In the genomic region with DNA sequence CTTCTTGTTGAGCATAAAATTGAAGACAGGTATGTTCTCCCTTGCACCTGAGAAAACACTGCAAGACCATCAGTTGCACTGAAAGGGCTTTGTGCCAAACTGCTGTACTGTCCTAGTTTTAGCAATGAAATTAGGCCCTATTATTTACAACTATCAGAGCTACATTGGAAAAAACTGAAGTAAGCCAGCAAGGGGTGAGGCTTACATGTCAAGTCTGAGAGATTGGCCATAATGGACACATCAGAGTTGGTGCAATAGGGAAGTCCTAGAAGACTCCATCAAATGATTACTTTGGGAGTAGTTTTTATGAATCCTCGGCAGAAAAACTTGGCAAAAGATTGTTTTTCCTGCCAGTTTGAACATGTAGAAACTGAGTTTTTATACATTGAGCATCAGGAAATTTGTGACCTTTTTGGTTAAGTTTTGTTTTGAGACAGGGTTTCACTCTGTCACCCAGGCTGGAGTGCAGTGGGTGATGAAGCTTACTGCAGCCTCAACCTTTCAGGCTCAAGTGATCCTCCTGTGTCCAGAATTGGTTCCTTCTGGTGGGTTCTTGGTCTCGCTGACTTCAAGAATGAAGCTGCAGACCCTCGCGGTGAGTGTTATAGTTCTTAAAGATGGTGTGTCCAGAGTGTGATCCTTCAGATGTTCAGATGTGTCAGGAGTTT, we compare ENCODE assay signal across 19 cellular contexts.
A peak's percentile ranks its signal among the peaks of the same experiment; 100 is the strongest.
DNase-seq lines count a peak whose midpoint lies in the region; ATAC-seq lines count a peak whose summit lies in the region.
"Had no signal": no experiment of that assay in that cellular context is flagged by ENCODE, and none has a peak within 500 bp of the region (broad histone marks: within the 10 kb centered on the region; RNA-seq: fewer than 3 reads in every experiment).

No MANE protein-coding gene starts in this region.

- H4K91ac ChIP-seq in trophoblast cell (ENCODE audit: low read depth, low read length): no peak overlapping the region

- H2BK5ac ChIP-seq in trophoblast cell (ENCODE audit: low read depth, low read length, poor library complexity): no peak overlapping the region

- ATAC-seq in activated naive CD8-positive, alpha-beta T cell treated with anti-CD3 and anti-CD28 coated beads, Interleukin-2, amount 50 U/mL, for 24 hours: peak; percentile 68
- ATAC-seq in stimulated activated memory B cell treated with anti-CD40 and anti-IgM and Interleukin-4, amounts not matched to agents 10 μg/mL and 1 μg/mL and 100 μg/mL, for 72 hours: peak; percentile 74
- ATAC-seq: A549 had no signal

- peak overlapping the region; percentile 77 for H3K27ac Mint-ChIP-seq in activated naive CD8-positive, alpha-beta T cell treated with anti-CD3 and anti-CD28 coated beads, Interleukin-2, amount 50 U/mL, for 24 hours
- H3K27ac Mint-ChIP-seq in activated naive CD8-positive, alpha-beta T cell treated with anti-CD3 and anti-CD28 coated beads for 36 hours: no peak overlapping the region
- no peak overlapping the region for H3K27ac Mint-ChIP-seq in IgD-negative memory B cell
- H3K27ac Mint-ChIP-seq in stimulated activated memory B cell treated with anti-CD40 and anti-IgM and Interleukin-4, amounts not matched to agents 10 μg/mL and 1 μg/mL and 100 μg/mL, for 72 hours: peak overlapping the region; percentile 32
- H3K27ac Mint-ChIP-seq in activated T-cell treated with anti-CD3 and anti-CD28 coated beads, Interleukin-2, amount 50 U/mL, for 24 hours: no peak overlapping the region
- H3K27ac Mint-ChIP-seq: CD4-positive, alpha-beta memory T cell; HFFc6 had no signal

- peaks cover 8% of the 10 kb centered on the region for H3K4me1 Mint-ChIP-seq in activated naive CD8-positive, alpha-beta T cell treated with anti-CD3 and anti-CD28 coated beads, Interleukin-2, amount 50 U/mL, for 24 hours
- no peaks in the 10 kb centered on the region for H3K4me1 Mint-ChIP-seq in activated naive CD8-positive, alpha-beta T cell treated with anti-CD3 and anti-CD28 coated beads for 36 hours
- H3K4me1 Mint-ChIP-seq in IgD-negative memory B cell: peaks cover 6 to 18% (median 11%) of the 10 kb centered on the region in 3 donors
- H3K4me1 Mint-ChIP-seq in stimulated activated memory B cell treated with anti-CD40 and anti-IgM and Interleukin-4, amounts not matched to agents 10 μg/mL and 1 μg/mL and 100 μg/mL, for 72 hours: peaks cover 35% of the 10 kb centered on the region
- H3K4me1 Mint-ChIP-seq in activated T-cell treated with anti-CD3 and anti-CD28 coated beads, Interleukin-2, amount 50 U/mL, for 24 hours (ENCODE audit: low read depth): peaks cover 4% of the 10 kb centered on the region
- H3K4me1 Mint-ChIP-seq: CD4-positive, alpha-beta memory T cell had no signal

- no peaks in the 10 kb centered on the region for H3K79me2 ChIP-seq in trophoblast cell (ENCODE audit: control insufficient read depth, insufficient read depth, low read length, poor library complexity)

- no peaks in the 10 kb centered on the region for H3K9me3 Mint-ChIP-seq in activated naive CD8-positive, alpha-beta T cell treated with anti-CD3 and anti-CD28 coated beads, Interleukin-2, amount 50 U/mL, for 24 hours
- peaks cover 2% of the 10 kb centered on the region for H3K9me3 Mint-ChIP-seq in activated naive CD8-positive, alpha-beta T cell treated with anti-CD3 and anti-CD28 coated beads for 36 hours
- H3K9me3 Mint-ChIP-seq in IgD-negative memory B cell: peaks cover 2 to 10% (median 6%) of the 10 kb centered on the region in 3 donors
- H3K9me3 Mint-ChIP-seq in stimulated activated memory B cell treated with anti-CD40 and anti-IgM and Interleukin-4, amounts not matched to agents 10 μg/mL and 1 μg/mL and 100 μg/mL, for 72 hours: peaks cover 2% of the 10 kb centered on the region
- peaks cover 8% of the 10 kb centered on the region for H3K9me3 Mint-ChIP-seq in activated T-cell treated with anti-CD3 and anti-CD28 coated beads, Interleukin-2, amount 50 U/mL, for 24 hours

- H3K36me3 Mint-ChIP-seq in activated naive CD8-positive, alpha-beta T cell treated with anti-CD3 and anti-CD28 coated beads, Interleukin-2, amount 50 U/mL, for 24 hours (ENCODE audit: low read depth): no peaks in the 10 kb centered on the region
- no peaks in the 10 kb centered on the region for H3K36me3 Mint-ChIP-seq in activated naive CD8-positive, alpha-beta T cell treated with anti-CD3 and anti-CD28 coated beads for 36 hours
- H3K36me3 Mint-ChIP-seq in IgD-negative memory B cell: peaks cover 8% of the 10 kb centered on the region
- peaks cover 9% of the 10 kb centered on the region for H3K36me3 Mint-ChIP-seq in stimulated activated memory B cell treated with anti-CD40 and anti-IgM and Interleukin-4, amounts not matched to agents 10 μg/mL and 1 μg/mL and 100 μg/mL, for 72 hours
- no peaks in the 10 kb centered on the region for H3K36me3 Mint-ChIP-seq in activated T-cell treated with anti-CD3 and anti-CD28 coated beads, Interleukin-2, amount 50 U/mL, for 24 hours (ENCODE audit: low read depth)
- H3K36me3 Mint-ChIP-seq: CD4-positive, alpha-beta memory T cell had no signal

- no peaks in the 10 kb centered on the region for H3K9me3 ChIP-seq in trophoblast cell (ENCODE audit: insufficient read depth, low read depth, low read length)
- H3K9me3 ChIP-seq: A549, HAP-1 had no signal

- H3K36me3 ChIP-seq in trophoblast cell (ENCODE audit: control insufficient read depth in 1 of 2, insufficient read depth in 2 of 2, low read length in 2 of 2): no peaks in the 10 kb centered on the region
- H3K36me3 ChIP-seq: HAP-1 had no signal

- no peaks in the 10 kb centered on the region for H3K27me3 ChIP-seq in trophoblast cell (ENCODE audit: insufficient read depth, low read length)

- no peak overlapping the region for H3K18ac ChIP-seq in trophoblast cell (ENCODE audit: low read length)

- peaks cover 14% of the 10 kb centered on the region for H3K27me3 Mint-ChIP-seq in activated naive CD8-positive, alpha-beta T cell treated with anti-CD3 and anti-CD28 coated beads, Interleukin-2, amount 50 U/mL, for 24 hours
- H3K27me3 Mint-ChIP-seq in activated naive CD8-positive, alpha-beta T cell treated with anti-CD3 and anti-CD28 coated beads for 36 hours: peaks cover 15% of the 10 kb centered on the region
- H3K27me3 Mint-ChIP-seq in IgD-negative memory B cell: no peaks in the 10 kb centered on the region
- no peaks in the 10 kb centered on the region for H3K27me3 Mint-ChIP-seq in stimulated activated memory B cell treated with anti-CD40 and anti-IgM and Interleukin-4, amounts not matched to agents 10 μg/mL and 1 μg/mL and 100 μg/mL, for 72 hours
- H3K27me3 Mint-ChIP-seq in activated T-cell treated with anti-CD3 and anti-CD28 coated beads, Interleukin-2, amount 50 U/mL, for 24 hours: peaks cover 17% of the 10 kb centered on the region

- H3K4ac ChIP-seq in trophoblast cell (ENCODE audit: low read depth, low read length): no peak overlapping the region

- H2AK5ac ChIP-seq in trophoblast cell (ENCODE audit: low read length): no peak overlapping the region

- no peak overlapping the region for H3K4me3 Mint-ChIP-seq in activated naive CD8-positive, alpha-beta T cell treated with anti-CD3 and anti-CD28 coated beads, Interleukin-2, amount 50 U/mL, for 24 hours
- H3K4me3 Mint-ChIP-seq in activated naive CD8-positive, alpha-beta T cell treated with anti-CD3 and anti-CD28 coated beads for 36 hours: no peak overlapping the region
- H3K4me3 Mint-ChIP-seq in IgD-negative memory B cell: peak overlapping the region in 3 of 4 donors; percentile 21 to 91 (median 69)
- peak overlapping the region; percentile 4 for H3K4me3 Mint-ChIP-seq in stimulated activated memory B cell treated with anti-CD40 and anti-IgM and Interleukin-4, amounts not matched to agents 10 μg/mL and 1 μg/mL and 100 μg/mL, for 72 hours
- no peak overlapping the region for H3K4me3 Mint-ChIP-seq in activated T-cell treated with anti-CD3 and anti-CD28 coated beads, Interleukin-2, amount 50 U/mL, for 24 hours
- H3K4me3 Mint-ChIP-seq: CD4-positive, alpha-beta memory T cell; HFFc6 had no signal

- no peak overlapping the region for H3K27ac ChIP-seq in trophoblast cell (ENCODE audit: low read depth, low read length)
- H3K27ac ChIP-seq: A549 had no signal

- no peak overlapping the region for H3K4me2 ChIP-seq in trophoblast cell (ENCODE audit: low read length)
- H3K4me2 ChIP-seq: A549 had no signal

- H3K4me3 ChIP-seq in trophoblast cell (ENCODE audit: low read depth, low read length): no peak overlapping the region
- H3K4me3 ChIP-seq: A549, HAP-1 had no signal

- H4K12ac ChIP-seq in trophoblast cell (ENCODE audit: low read depth, low read length): no peak overlapping the region

- no peak for DNase-seq in activated naive CD8-positive, alpha-beta T cell treated with anti-CD3 and anti-CD28 coated beads, Interleukin-2, amount 50 U/mL, for 24 hours
- no peak for DNase-seq in activated naive CD8-positive, alpha-beta T cell treated with anti-CD3 and anti-CD28 coated beads for 36 hours
- no peak for DNase-seq in activated T-cell treated with anti-CD3 and anti-CD28 coated beads, Interleukin-2, amount 50 U/mL, for 24 hours
- DNase-seq in NCI-H446 (lab: John Stamatoyannopoulos, UW) (no peak), trophoblast cell (no peak)
- DNase-seq: 8988T; ACHN; AML-193; C1 segment of cervical spinal cord; Calu3; CD4-positive, alpha-beta memory T cell; COR-L47; DND-41; GOT3; HFFc6 had no signal

- H3K14ac ChIP-seq in trophoblast cell (ENCODE audit: low read length): no peak overlapping the region

- H3K9ac ChIP-seq in trophoblast cell (ENCODE audit: low read length): no peak overlapping the region

- H2BK12ac ChIP-seq in trophoblast cell (ENCODE audit: low read length): no peak overlapping the region

- H2BK120ac ChIP-seq in trophoblast cell (ENCODE audit: insufficient read depth, low read length, poor library complexity): no peak overlapping the region

- no CpG with 5 or more reads among the region's 4 CpGs for WGBS in trophoblast cell (ENCODE audit: extremely low coverage, insufficient coverage, insufficient read length)

- no peak overlapping the region for H4K8ac ChIP-seq in trophoblast cell (ENCODE audit: low read depth, low read length)

- H3K4me1 ChIP-seq in trophoblast cell (ENCODE audit: control insufficient read depth in 1 of 2, insufficient read depth in 2 of 2, low read length in 2 of 2): no peaks in the 10 kb centered on the region
- H3K4me1 ChIP-seq: A549, HAP-1 had no signal

- no peaks in the 10 kb centered on the region for H3K79me1 ChIP-seq in trophoblast cell (ENCODE audit: low read length)

- H3K23ac ChIP-seq in trophoblast cell (ENCODE audit: low read length): no peak overlapping the region

- H2AFZ ChIP-seq in trophoblast cell (ENCODE audit: insufficient read depth, low read length, poor library complexity): no peak overlapping the region

Comparison
In these comparisons a context has a peak if more than half of its experiments do, and no peak if none do; other contexts are left out.
1. H3K27ac Mint-ChIP-seq: peak in activated naive CD8-positive, alpha-beta T cell treated with anti-CD3 and anti-CD28 coated beads, Interleukin-2, amount 50 U/mL, for 24 hours (single experiment) and stimulated activated memory B cell treated with anti-CD40 and anti-IgM and Interleukin-4, amounts not matched to agents 10 μg/mL and 1 μg/mL and 100 μg/mL, for 72 hours (single experiment); none in activated naive CD8-positive, alpha-beta T cell treated with anti-CD3 and anti-CD28 coated beads for 36 hours (single experiment), IgD-negative memory B cell (0 of 3) and activated T-cell treated with anti-CD3 and anti-CD28 coated beads, Interleukin-2, amount 50 U/mL, for 24 hours (single experiment).
2. H3K4me3 Mint-ChIP-seq: peak in IgD-negative memory B cell (3 of 4) and stimulated activated memory B cell treated with anti-CD40 and anti-IgM and Interleukin-4, amounts not matched to agents 10 μg/mL and 1 μg/mL and 100 μg/mL, for 72 hours (single experiment); none in activated naive CD8-positive, alpha-beta T cell treated with anti-CD3 and anti-CD28 coated beads, Interleukin-2, amount 50 U/mL, for 24 hours (single experiment), activated naive CD8-positive, alpha-beta T cell treated with anti-CD3 and anti-CD28 coated beads for 36 hours (single experiment) and activated T-cell treated with anti-CD3 and anti-CD28 coated beads, Interleukin-2, amount 50 U/mL, for 24 hours (single experiment).